In genomic region chr2:202185156-202185555, GRCh38 we compare ENCODE assay signal across 17 cellular contexts.
"Had no signal": no experiment of that assay in that cellular context is flagged by ENCODE, and none has a peak within 500 bp of the region (broad histone marks: within the 10 kb centered on the region; RNA-seq: fewer than 3 reads in every experiment).

No MANE protein-coding gene starts in this region.

- H3K9me3 Mint-ChIP-seq: activated T-helper 1 cell treated with anti-CD3 and anti-CD28 coated beads, Interleukin-12 subunit alpha, Interleukin-12 subunit beta, Interleukin-2, Interleukin-4 antibody, amounts not matched to agents 30 ng/mL and 10 ng/mL and 1 ng/mL, durations not matched to agents 14 hours and 24 hours and 36 hours; stimulated activated naive CD8-positive, alpha-beta T cell treated with anti-CD3 and anti-CD28 coated beads, Interleukin-15, amount 100 ng/mL, for 72 hours had no signal

- H3K27me3 ChIP-seq: hepatocyte, pancreas, testis, upper lobe of right lung had no signal

- H3K79me2 ChIP-seq: hepatocyte had no signal

- H3K4me2 ChIP-seq: hepatocyte had no signal

- H3K27ac Mint-ChIP-seq: activated T-helper 1 cell treated with anti-CD3 and anti-CD28 coated beads, Interleukin-12 subunit alpha, Interleukin-12 subunit beta, Interleukin-2, Interleukin-4 antibody, amounts not matched to agents 30 ng/mL and 10 ng/mL and 1 ng/mL, durations not matched to agents 14 hours and 24 hours and 36 hours had no signal

- H3K36me3 ChIP-seq: pancreas, upper lobe of right lung had no signal

- H3K4me1 Mint-ChIP-seq: neural crest cell; stimulated activated naive CD8-positive, alpha-beta T cell treated with anti-CD3 and anti-CD28 coated beads, Interleukin-15, amount 100 ng/mL, for 72 hours had no signal

- H2AFZ ChIP-seq: hepatocyte had no signal

- H3K27ac ChIP-seq: coronary artery, hepatocyte, pancreas, skin epidermis, testis, upper lobe of right lung had no signal

- H3K4me3 Mint-ChIP-seq: activated T-helper 1 cell treated with anti-CD3 and anti-CD28 coated beads, Interleukin-12 subunit alpha, Interleukin-12 subunit beta, Interleukin-2, Interleukin-4 antibody, amounts not matched to agents 30 ng/mL and 10 ng/mL and 1 ng/mL, durations not matched to agents 14 hours and 24 hours and 36 hours; neural crest cell; stimulated activated naive CD8-positive, alpha-beta T cell treated with anti-CD3 and anti-CD28 coated beads, Interleukin-15, amount 100 ng/mL, for 72 hours had no signal

- H3K9me3 ChIP-seq: pancreas, testis, upper lobe of right lung had no signal

- H3K4me3 ChIP-seq: coronary artery, hepatocyte, pancreas, skin epidermis, testis, upper lobe of right lung had no signal

- H3K4me1 ChIP-seq: testis, upper lobe of right lung had no signal

- DNase-seq: activated CD4-positive, alpha-beta T cell treated with anti-CD3 and anti-CD28 coated beads for 48 hours; activated naive CD4-positive, alpha-beta T cell treated with Interleukin-2 at 50 U/mL for 16 hours; caudate nucleus; effector CD8-positive, alpha-beta T cell; kidney; left ventricle myocardium superior; pancreas; retina; stimulated activated CD4-positive, alpha-beta T cell treated with anti-CD3 and anti-CD28 coated beads, Interleukin-4, amount 100 ng/mL, for 4 hours; stimulated activated naive CD8-positive, alpha-beta T cell treated with anti-CD3 and anti-CD28 coated beads, Interleukin-15, amount 100 ng/mL, for 72 hours; testis; upper lobe of right lung had no signal
